22 cellular contexts compared by ENCODE assay signal in the genomic region with DNA sequence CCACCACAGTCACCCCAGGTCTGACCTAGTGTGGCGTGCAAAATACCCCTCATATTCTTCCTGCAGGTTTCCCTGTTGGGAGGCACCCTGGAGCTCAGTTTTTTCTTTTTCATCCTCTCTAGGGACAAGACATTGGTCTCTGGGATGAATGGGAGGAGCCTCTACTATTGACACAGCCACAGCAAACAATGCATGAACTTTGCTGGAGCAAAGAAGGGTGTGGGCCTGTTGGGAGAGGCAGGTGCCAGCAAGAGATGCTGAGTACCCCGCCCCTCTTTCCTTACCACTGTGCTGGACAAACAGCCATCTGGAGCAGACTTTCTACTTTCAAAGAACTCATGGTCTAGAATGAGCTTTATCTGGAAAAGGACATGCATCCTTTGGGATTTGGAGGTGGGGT. TPM values are rescaled to one million over a fixed set of nuclear protein-coding genes. Genes with fewer than 3 reads are reported as not detected.
DNase-seq lines count a peak whose midpoint lies in the region; ATAC-seq and TF ChIP-seq lines count a peak whose summit lies in the region.
"Had no signal": no experiment of that assay in that cellular context is flagged by ENCODE, and none has a peak within 500 bp of the region (broad histone marks: within the 10 kb centered on the region; RNA-seq: fewer than 3 reads in every experiment).

No MANE protein-coding gene starts in this region.

- POLR2A ChIA-PET in HEK293T (lab: Yijun Ruan, JAX): no interaction called here

- intact Hi-C loops in body of pancreas (cut with DNase I): no loop called here

- peaks cover 21% of the 10 kb centered on the region for H3K4me1 ChIP-seq in body of pancreas
- H3K4me1 ChIP-seq in gastroesophageal sphincter: no peaks in the 10 kb centered on the region
- H3K4me1 ChIP-seq: vagina had no signal

- ATAC-seq in esophagus mucosa (peak; percentile 68), body of pancreas (no peak), gastroesophageal sphincter (no peak)
- ATAC-seq: T-helper 17 cell had no signal

- TF ChIP-seq EP300 in gastroesophageal sphincter (IDR thresholded peaks at IDR 0.05): no peak

- H3K27ac ChIP-seq in body of pancreas (peak overlapping the region in 2 of 4 donors; percentile 48 to 55), gastroesophageal sphincter (no peak overlapping the region)
- H3K27ac ChIP-seq: vagina had no signal

- no peak for TF ChIP-seq POLR2A in body of pancreas (IDR thresholded peaks at IDR 0.05)
- no peak for TF ChIP-seq POLR2A in gastroesophageal sphincter (IDR thresholded peaks at IDR 0.05)

- H3K36me3 ChIP-seq in body of pancreas (replicated peaks in 1 of 2; ENCODE audit: insufficient read depth in 1 of 2, low read depth in 2 of 2) (no peaks in the 10 kb centered on the region), gastroesophageal sphincter (no peaks in the 10 kb centered on the region)
- H3K36me3 ChIP-seq: vagina had no signal

- TF ChIP-seq CTCF in body of pancreas (IDR thresholded peaks at IDR 0.05) (no peak), gastroesophageal sphincter (IDR thresholded peaks at IDR 0.05) (no peak)

- H3K9me3 ChIP-seq in body of pancreas (no peaks in the 10 kb centered on the region), gastroesophageal sphincter (no peaks in the 10 kb centered on the region)
- H3K9me3 ChIP-seq: vagina had no signal

- H3K4me3 ChIP-seq in body of pancreas: no peak overlapping the region
- no peak overlapping the region for H3K4me3 ChIP-seq in gastroesophageal sphincter
- H3K4me3 ChIP-seq: vagina had no signal

- CTCF ChIA-PET in HEK293T (lab: Yijun Ruan, JAX): no interaction called here

- DNase-seq in COLO668 (lab: John Stamatoyannopoulos, UW; ENCODE audit: unreplicated experiment) (peak; percentile 86), NCI-H1105 treated with DMSO at 0.1 percent for 48 hours (lab: John Stamatoyannopoulos, UW) (peak; percentile 51), NCI-H345 (lab: John Stamatoyannopoulos, UW) (peak; percentile 99), body of pancreas (no peak), CD1c-positive myeloid dendritic cell (ENCODE audit: extremely low spot score) (no peak), HEK293T (ENCODE audit: extremely low spot score) (no peak)
- DNase-seq: activated CD4-positive, alpha-beta T cell treated with anti-CD3 and anti-CD28 coated beads, Interleukin-2, amount 50 U/mL, for 1 hour; activated T-cell treated with anti-CD3 and anti-CD28 coated beads, Interleukin-2, amount 50 U/mL, for 48 hours; central memory CD4-positive, alpha-beta T cell; endodermal cell; foreskin melanocyte; immature natural killer cell; Kasumi-1; mesenchymal stem cell; NCI-H524; occipital lobe; RPMI8226; stimulated activated naive CD4-positive, alpha-beta T cell treated with Interleukin-2 at 50 U/mL for 16 hours; T-helper 17 cell had no signal

- 77 to 83% methylated on average over 2 of the region's 2 CpGs for WGBS in body of pancreas, 2 donors
- 69 to 88% methylated on average over 1 to 2 of the region's 2 CpGs for WGBS in gastroesophageal sphincter (ENCODE audit: low coverage in 1 of 2), 2 donors

- H3K27me3 ChIP-seq in body of pancreas (no peaks in the 10 kb centered on the region), gastroesophageal sphincter (peaks cover 6% of the 10 kb centered on the region)
- H3K27me3 ChIP-seq: vagina had no signal

TF ChIP-seq in HEK293T, 16 proteins besides CTCF, POLR2A, EP300 and RAD21:
- TF ChIP-seq ARNT (IDR thresholded peaks at IDR 0.05) (no peak), FOXA1 (IDR thresholded peaks at IDR 0.05) (no peak), BHLHE40 (IDR thresholded peaks at IDR 0.05; ENCODE audit: borderline replicate concordance) (no peak), ELF4 (IDR thresholded peaks at IDR 0.05) (no peak), L3MBTL2 (conservative IDR thresholded peaks at IDR 0.05) (no peak), FOXK2 (IDR thresholded peaks at IDR 0.05) (no peak), NFRKB (IDR thresholded peaks at IDR 0.05) (no peak), FOXM1 (IDR thresholded peaks at IDR 0.05; ENCODE audit: borderline replicate concordance) (no peak), CTBP1 (IDR thresholded peaks at IDR 0.05; ENCODE audit: borderline replicate concordance) (no peak)

RNA-seq across cellular contexts. Expression of a gene that starts 10.1 kb away (rescaled TPM):
- total RNA-seq in esophagus mucosa (1,379 TPM), body of pancreas (under 1 TPM in 1 of 2 donors, not detected in 1; 0.26 TPM), gastroesophageal sphincter (10 to 100 TPM in 1 of 4 donors, 1 to 10 TPM in 3; 1.1 to 46.7 (median 4.1) TPM)
- total RNA-seq: T-helper 17 cell had no signal

Comparison
In these comparisons a context has a peak if more than half of its experiments do, and no peak if none do; other contexts are left out.
1. DNase-seq: peak in COLO668 (single experiment), NCI-H1105 treated with DMSO at 0.1 percent for 48 hours (single experiment) and NCI-H345 (single experiment); none in body of pancreas (0 of 4), CD1c-positive myeloid dendritic cell (single experiment) and HEK293T (single experiment).
2. RNA of a gene that starts 10.1 kb away (total RNA-seq): 1,379 TPM in esophagus mucosa (single experiment); 1.1 to 46.7 TPM in gastroesophageal sphincter and 0.26 TPM in body of pancreas; every median in the first group is over 10 times any median in the second.